In genomic region chrX:153922932-153923857, GRCh38 we compare ENCODE assay signal across 8 cellular contexts. TPM values are rescaled to one million over a fixed set of nuclear protein-coding genes. Genes with fewer than 3 reads are reported as not detected.
DNase-seq lines count a peak whose midpoint lies in the region; ATAC-seq, FAIRE-seq and TF ChIP-seq lines count a peak whose summit lies in the region.

No MANE protein-coding gene starts in this region.

- CTCF ChIA-PET in H1 (lab: Charles Lee; ENCODE audit: partially characterized antibody): interaction anchor here (0.8 to 19.6 kb wide), 17 partner anchors 9 to 486 kb away, joined by 3 to 272 read pairs (median 4); partner anchors contain the start of genes DNASE1L1 and RENBP

- H4K20me1 ChIP-seq in H1 (replicated peaks in 1 of 2; ENCODE audit: control insufficient read depth in 1 of 2, insufficient read depth in 2 of 2, low read length in 2 of 2) (peaks cover 0 to 2% of the 10 kb centered on the region in 2 experiments), neural progenitor cell (ENCODE audit: low read depth) (no peaks in the 10 kb centered on the region)

- intact Hi-C loops in lower leg skin (cut with DNase I; ENCODE audit: low total_unique reads): no loop called here

- H3K36me3 ChIP-seq in RWPE2 (ENCODE audit: low read depth) (no peaks in the 10 kb centered on the region), H1 (ENCODE audit: control insufficient read depth in 2 of 4, insufficient read depth in 4 of 4, low read length in 3 of 4) (0 out of 8 replicates have a peak, but pooled peaks cover 0 to 2% (median 0%) of the 10 kb centered on the region in 4 experiments), neural progenitor cell (no peaks in the 10 kb centered on the region)

- H3K9ac ChIP-seq in H1 (replicated peaks in 1 of 4; ENCODE audit: extremely low read depth in 1 of 4, low read depth in 3 of 4, low read length in 3 of 4) (no peak overlapping the region), neural progenitor cell (no peak overlapping the region)

- H3K4me1 ChIP-seq in RWPE2 (ENCODE audit: insufficient read depth, poor library complexity, severe bottlenecking): peaks cover under 1% of the 10 kb centered on the region
- peaks cover 3 to 16% (median 12%) of the 10 kb centered on the region in 4 experiments for H3K4me1 ChIP-seq in H1 (replicated peaks in 1 of 4; ENCODE audit: control insufficient read depth in 3 of 4, insufficient read depth in 4 of 4, low read length in 3 of 4)
- H3K4me1 ChIP-seq in neural progenitor cell: peaks cover 8% of the 10 kb centered on the region

- H3K36me3 Mint-ChIP-seq in neural progenitor cell: no peaks in the 10 kb centered on the region

- no peak overlapping the region for H2BK5ac ChIP-seq in H1 (ENCODE audit: low read depth, low read length)

- H3K4me1 Mint-ChIP-seq in neural progenitor cell: peaks cover 20% of the 10 kb centered on the region

- no peak overlapping the region for H2AFZ ChIP-seq in H1 (ENCODE audit: low read length)
- no peak overlapping the region for H2AFZ ChIP-seq in neural progenitor cell (replicated peaks)

- H3K4me3 Mint-ChIP-seq in neural progenitor cell: peak overlapping the region; percentile 9

- no peak for TF ChIP-seq EP300 in H1 (IDR thresholded peaks at IDR 0.05; ENCODE audit: borderline replicate concordance in 1 of 2, low read depth in 2 of 2, low read length in 2 of 2)

- TF ChIP-seq CTCF in GM13976 (IDR thresholded peaks at IDR 0.05; ENCODE audit: borderline replicate concordance, control extremely low read depth, extremely low read depth, insufficient read depth, missing control alignments) (peak; percentile 18), RWPE2 (IDR thresholded peaks at IDR 0.05; ENCODE audit: poor library complexity, severe bottlenecking) (peak; percentile 44), H1 (IDR thresholded peaks at IDR 0.05; ENCODE audit: control extremely low read depth in 1 of 3, insufficient read depth in 1 of 3, low read depth in 1 of 3, low read length in 3 of 3) (peak in 2 of 3 experiments; percentile 21 to 22; a peak in 2 of 4 replicates), neural progenitor cell (IDR thresholded peaks at IDR 0.05) (peak; percentile 38), lower leg skin (IDR thresholded peaks at IDR 0.05) (no peak)

- no peak overlapping the region for H2BK20ac ChIP-seq in H1 (ENCODE audit: low read length)

- DNase-seq in AG08396 (ENCODE audit: low spot score) (peak; percentile 72), GM13976 (ENCODE audit: low spot score) (no peak), RWPE2 (ENCODE audit: low spot score) (no peak), H1 (ENCODE audit: low read depth in 1 of 2, low spot score in 2 of 2) (no peak), neural progenitor cell (ENCODE audit: low spot score) (peak; percentile 41), NCI-H1436 treated with DMSO at 0.1 percent for 48 hours (lab: John Stamatoyannopoulos, UW) (no peak), lower leg skin (ENCODE audit: low spot score in 2 of 2) (no peak)

- H3K27me3 ChIP-seq in RWPE2 (ENCODE audit: insufficient read depth, poor library complexity, severe bottlenecking): no peaks in the 10 kb centered on the region
- H3K27me3 ChIP-seq in H1 (replicated peaks in 1 of 4; ENCODE audit: control insufficient read depth in 3 of 4, extremely low read depth in 1 of 4, insufficient read depth in 3 of 4, low read length in 3 of 4): no peaks in the 10 kb centered on the region
- peaks cover 10% of the 10 kb centered on the region for H3K27me3 ChIP-seq in neural progenitor cell

- no peak overlapping the region for H3K4ac ChIP-seq in H1 (replicated peaks; ENCODE audit: insufficient read length, low read depth, low read length)

- H3K9me3 ChIP-seq in RWPE2 (ENCODE audit: severe bottlenecking): no peaks in the 10 kb centered on the region
- no peaks in the 10 kb centered on the region for H3K9me3 ChIP-seq in H1 (ENCODE audit: insufficient read depth in 2 of 2, low read depth in 1 of 2, low read length in 1 of 2)
- no peaks in the 10 kb centered on the region for H3K9me3 ChIP-seq in neural progenitor cell (ENCODE audit: low read depth)

- peaks cover 6% of the 10 kb centered on the region for H3K27me3 Mint-ChIP-seq in neural progenitor cell (ENCODE audit: insufficient read depth, low read depth)

- peaks cover 20% of the 10 kb centered on the region for H3K9me3 Mint-ChIP-seq in neural progenitor cell

- POLR2A ChIA-PET in H1 (lab: Charles Lee; ENCODE audit: partially characterized antibody): interaction anchor here (0.8 to 14.9 kb wide), 10 partner anchors 11 to 48 kb away, joined by 3 to 231 read pairs (median 4); partner anchors contain the start of genes AVPR2, HCFC1, NAA10 and RENBP

- H3K23ac ChIP-seq in H1 (ENCODE audit: insufficient read length): no peak overlapping the region

- no peak overlapping the region for H2AK5ac ChIP-seq in H1 (ENCODE audit: low read depth, low read length)

- peak in 1 of 2 experiments; percentile 23; a peak in 1 of 4 replicates for TF ChIP-seq RAD21 in H1 (IDR thresholded peaks at IDR 0.05 in 1 of 2, conservative IDR thresholded peaks at IDR 0.05 in 1 of 2; ENCODE audit: low read depth in 2 of 2, low read length in 2 of 2)

- TF ChIP-seq POLR2A in H1 (IDR thresholded peaks at IDR 0.05; ENCODE audit: control extremely low read depth in 1 of 2, low read depth in 2 of 2, low read length in 2 of 2) (no peak), lower leg skin (IDR thresholded peaks at IDR 0.05) (no peak)

- H3K56ac ChIP-seq in H1 (replicated peaks; ENCODE audit: insufficient read length, low read depth, low read length): no peak overlapping the region

- H4K91ac ChIP-seq in H1 (replicated peaks; ENCODE audit: insufficient read length, low read length): no peak overlapping the region

- H3K27ac ChIP-seq in RWPE2 (ENCODE audit: poor library complexity, severe bottlenecking) (no peak overlapping the region), H1 (ENCODE audit: low read depth, low read length) (no peak overlapping the region), neural progenitor cell (no peak overlapping the region)

- H3K79me1 ChIP-seq in H1 (ENCODE audit: low read depth, low read length): no peaks in the 10 kb centered on the region; the same call in 1 of the 2 replicates

- ATAC-seq in RWPE2 (ENCODE audit: low read depth): peak; percentile 36; the same call in 1 of the 3 replicates
- no peak for ATAC-seq in HG03097 (IDR thresholded peaks at IDR 0.05; ENCODE audit: low FRiP score, unreplicated experiment)

- H3K79me2 ChIP-seq in H1 (ENCODE audit: control insufficient read depth in 1 of 2, insufficient read depth in 2 of 2, low read length in 2 of 2) (peaks cover 0 to 3% of the 10 kb centered on the region in 2 experiments; a peak in 1 of 4 replicates), neural progenitor cell (ENCODE audit: low read depth) (no peaks in the 10 kb centered on the region)

- peaks cover 17% of the 10 kb centered on the region for H3F3A ChIP-seq in neural progenitor cell (ENCODE audit: low read depth)

- H3K18ac ChIP-seq in H1 (ENCODE audit: extremely low read depth, low read length): no peak overlapping the region; the same call in 1 of the 2 replicates

- H3K23me2 ChIP-seq in H1 (ENCODE audit: low read depth, low read length): peaks cover 15% of the 10 kb centered on the region; the same call in 1 of the 2 replicates

- H3K14ac ChIP-seq in H1 (ENCODE audit: insufficient read length): no peak overlapping the region

- no peak overlapping the region for H3K27ac Mint-ChIP-seq in neural progenitor cell

- H3K4me2 ChIP-seq in H1 (ENCODE audit: insufficient read depth in 1 of 2, low read depth in 2 of 2, low read length in 2 of 2) (no peak overlapping the region; a peak in 1 of 4 replicates), neural progenitor cell (no peak overlapping the region)

- in situ Hi-C loops in GM13976 (cut with MboI; ENCODE audit: low sequenced_read_pairs, unreplicated experiment): no loop called here

- no peak overlapping the region for H4K5ac ChIP-seq in H1 (ENCODE audit: insufficient read length, low read depth, low read length)

- H2BK120ac ChIP-seq in H1 (replicated peaks; ENCODE audit: low read depth, low read length): no peak overlapping the region

- FAIRE-seq in H1 (lab: Jason Lieb, UNC): no peak

- 86% methylated on average over 20 of the region's 25 CpGs; no CpG with 5 or more reads in 1 of the 2 experiments for whole genome bisulfite sequencing in H1 (ENCODE audit: extremely low coverage in 1 of 2, insufficient coverage in 1 of 2, insufficient read length in 1 of 2, insufficient replicate concordance in 2 of 2, low coverage in 1 of 2, low lambda C conversion rate in 2 of 2, missing lambda C conversion rate in 1 of 2), 2 experiments
- 54 to 64% methylated on average over 20 to 25 of the region's 25 CpGs for WGBS in lower leg skin, 2 donors

- no peak overlapping the region for H2BK15ac ChIP-seq in H1 (ENCODE audit: low read length)

- no peak overlapping the region for H3K4me3 ChIP-seq in RWPE2 (ENCODE audit: severe bottlenecking)
- H3K4me3 ChIP-seq in H1 (ENCODE audit: extremely low read depth in 1 of 4, insufficient read depth in 2 of 4, low read depth in 3 of 4, low read length in 4 of 4): no peak overlapping the region
- no peak overlapping the region for H3K4me3 ChIP-seq in neural progenitor cell
- H3K4me3 ChIP-seq in lower leg skin (ENCODE audit: low read depth, poor library complexity, severe bottlenecking): no peak overlapping the region

- no peak overlapping the region; the same call in 1 of the 2 replicates for H4K8ac ChIP-seq in H1 (ENCODE audit: extremely low read depth, insufficient read depth, low read length)

- no peak overlapping the region for H2BK12ac ChIP-seq in H1 (ENCODE audit: low read depth, low read length)

RNA-seq across cellular contexts. Expression of gene ARHGAP4, which starts 2.9 kb away (rescaled TPM):
- 25.9 and 26.0 TPM in 2 replicates for total RNA-seq in H1 (2021; fragmentation: NEBNext Ultra II Directional; extraction: Animal tissue kit (Norgen Biotek cat#: 25700))
- 23.9 and 42.4 TPM in 2 replicates for polyA plus RNA-seq in H1 (2011; rRNA removed)
- polyA plus RNA-seq in H1 (2011; cell fraction: cytosol; rRNA removed): 27.6 TPM
- polyA plus RNA-seq in H1 (2011; cell fraction: nucleus; rRNA removed): 149 TPM
- polyA plus RNA-seq in H1 (2012, experiment 1 of 2): 10.6 to 29.1 TPM (median 24.4 TPM) in 4 replicates
- 21.7 TPM for polyA plus RNA-seq in H1 (2012, experiment 2 of 2)
- 27.8 TPM for polyA plus RNA-seq in H1 (2013, experiment 1 of 2)
- polyA plus RNA-seq in H1 (2013, experiment 2 of 2): 26.3 TPM
- polyA minus RNA-seq in H1 (2011; rRNA and poly(A)+ RNA removed): 9.9 and 11.1 TPM in 2 replicates
- 32.3 TPM for polyA minus RNA-seq in H1 (2011; cell fraction: cytosol; rRNA and poly(A)+ RNA removed)
- 31.3 TPM for polyA minus RNA-seq in H1 (2011; cell fraction: nucleus; rRNA and poly(A)+ RNA removed)
- total RNA-seq in neural progenitor cell (ENCODE audit: low replicate concordance) (5.1 and 17.9 TPM in 2 replicates), lower leg skin (10 to 100 TPM in 2 of 4 donors, 1 to 10 TPM in 2; 2.7 to 14.8 (median 10.5) TPM)

RNA-seq across cellular contexts. Expression of gene NAA10, which starts 11.6 kb away (rescaled TPM):
- total RNA-seq in H1 (2021; fragmentation: NEBNext Ultra II Directional; extraction: Animal tissue kit (Norgen Biotek cat#: 25700)): 98.1 and 98.8 TPM in 2 replicates
- 80.4 and 119 TPM in 2 replicates for polyA plus RNA-seq in H1 (2011; rRNA removed)
- 119 TPM for polyA plus RNA-seq in H1 (2011; cell fraction: cytosol; rRNA removed)
- 118 TPM for polyA plus RNA-seq in H1 (2011; cell fraction: nucleus; rRNA removed)
- 97.2 to 140 TPM (median 123 TPM) in 4 replicates for polyA plus RNA-seq in H1 (2012, experiment 1 of 2)
- polyA plus RNA-seq in H1 (2012, experiment 2 of 2): 131 TPM
- polyA plus RNA-seq in H1 (2013, experiment 1 of 2): 119 TPM
- polyA plus RNA-seq in H1 (2013, experiment 2 of 2): 110 TPM
- polyA minus RNA-seq in H1 (2011; rRNA and poly(A)+ RNA removed): 52.7 and 54.6 TPM in 2 replicates
- 42.9 TPM for polyA minus RNA-seq in H1 (2011; cell fraction: cytosol; rRNA and poly(A)+ RNA removed)
- 50.2 TPM for polyA minus RNA-seq in H1 (2011; cell fraction: nucleus; rRNA and poly(A)+ RNA removed)
- total RNA-seq in neural progenitor cell (ENCODE audit: low replicate concordance): 55.5 and 113 TPM in 2 replicates
- 10 to 100 TPM; 32.6 to 70.9 (median 51.1) TPM for total RNA-seq in lower leg skin

RNA-seq across cellular contexts. Expression of gene AVPR2, which starts 18.7 kb away (rescaled TPM):
- total RNA-seq in H1 (2021; fragmentation: NEBNext Ultra II Directional; extraction: Animal tissue kit (Norgen Biotek cat#: 25700)): not detected in 2 replicates
- 0.08 and 0.09 TPM in 2 replicates for polyA plus RNA-seq in H1 (2011; rRNA removed)
- polyA plus RNA-seq in H1 (2011; cell fraction: cytosol; rRNA removed): 0.06 TPM
- polyA plus RNA-seq in H1 (2011; cell fraction: nucleus; rRNA removed): 0.14 TPM
- polyA plus RNA-seq in H1 (2012, experiment 1 of 2): 0.25 to 0.54 TPM (median 0.35 TPM) in 3 of 4 replicates, not detected in the other
- 0.14 TPM for polyA plus RNA-seq in H1 (2012, experiment 2 of 2)
- 0.10 TPM for polyA plus RNA-seq in H1 (2013, experiment 1 of 2)
- 0.13 TPM for polyA plus RNA-seq in H1 (2013, experiment 2 of 2)
- 0.15 TPM in 1 of 2 replicates, not detected in the other for polyA minus RNA-seq in H1 (2011; rRNA and poly(A)+ RNA removed)
- polyA minus RNA-seq in H1 (2011; cell fraction: cytosol; rRNA and poly(A)+ RNA removed): not detected
- polyA minus RNA-seq in H1 (2011; cell fraction: nucleus; rRNA and poly(A)+ RNA removed): not detected
- total RNA-seq in neural progenitor cell (ENCODE audit: low replicate concordance) (not detected in 2 replicates), lower leg skin (1 to 10 TPM in 2 of 4 donors, under 1 TPM in 2; 0.53 to 2.6 (median 0.98) TPM)

RNA-seq across cellular contexts. Expression of gene RENBP, which starts 21.2 kb away (rescaled TPM):
- total RNA-seq in H1 (2021; fragmentation: NEBNext Ultra II Directional; extraction: Animal tissue kit (Norgen Biotek cat#: 25700)): 11.9 and 12.4 TPM in 2 replicates
- 21.8 and 26.5 TPM in 2 replicates for polyA plus RNA-seq in H1 (2011; rRNA removed)
- polyA plus RNA-seq in H1 (2011; cell fraction: cytosol; rRNA removed): 27.0 TPM
- polyA plus RNA-seq in H1 (2011; cell fraction: nucleus; rRNA removed): 34.6 TPM
- 10.0 to 21.2 TPM (median 17.8 TPM) in 4 replicates for polyA plus RNA-seq in H1 (2012, experiment 1 of 2)
- polyA plus RNA-seq in H1 (2012, experiment 2 of 2): 7.8 TPM
- polyA plus RNA-seq in H1 (2013, experiment 1 of 2): 6.4 TPM
- 4.9 TPM for polyA plus RNA-seq in H1 (2013, experiment 2 of 2)
- 5.5 and 9.2 TPM in 2 replicates for polyA minus RNA-seq in H1 (2011; rRNA and poly(A)+ RNA removed)
- 4.0 TPM for polyA minus RNA-seq in H1 (2011; cell fraction: cytosol; rRNA and poly(A)+ RNA removed)
- 6.6 TPM for polyA minus RNA-seq in H1 (2011; cell fraction: nucleus; rRNA and poly(A)+ RNA removed)
- 5.4 and 9.3 TPM in 2 replicates for total RNA-seq in neural progenitor cell (ENCODE audit: low replicate concordance)
- 10 to 100 TPM in 1 of 4 donors, 1 to 10 TPM in 2, under 1 TPM in 1; 0.76 to 11.8 (median 4.2) TPM for total RNA-seq in lower leg skin

RNA-seq across cellular contexts. Expression of gene L1CAM, which starts 37.2 kb away (rescaled TPM):
- 38.7 and 43.0 TPM in 2 replicates for total RNA-seq in H1 (2021; fragmentation: NEBNext Ultra II Directional; extraction: Animal tissue kit (Norgen Biotek cat#: 25700))
- polyA plus RNA-seq in H1 (2011; rRNA removed): 11.0 and 16.4 TPM in 2 replicates
- 9.1 TPM for polyA plus RNA-seq in H1 (2011; cell fraction: cytosol; rRNA removed)
- 32.6 TPM for polyA plus RNA-seq in H1 (2011; cell fraction: nucleus; rRNA removed)
- 22.4 to 29.0 TPM (median 26.2 TPM) in 4 replicates for polyA plus RNA-seq in H1 (2012, experiment 1 of 2)
- 15.9 TPM for polyA plus RNA-seq in H1 (2012, experiment 2 of 2)
- polyA plus RNA-seq in H1 (2013, experiment 1 of 2): 54.0 TPM
- polyA plus RNA-seq in H1 (2013, experiment 2 of 2): 46.2 TPM
- polyA minus RNA-seq in H1 (2011; rRNA and poly(A)+ RNA removed): 13.0 and 18.6 TPM in 2 replicates
- 21.0 TPM for polyA minus RNA-seq in H1 (2011; cell fraction: cytosol; rRNA and poly(A)+ RNA removed)
- 12.7 TPM for polyA minus RNA-seq in H1 (2011; cell fraction: nucleus; rRNA and poly(A)+ RNA removed)
- total RNA-seq in neural progenitor cell (ENCODE audit: low replicate concordance) (0.49 and 1.7 TPM in 2 replicates), lower leg skin (10 to 100 TPM in 2 of 4 donors, 1 to 10 TPM in 2; 3.0 to 12.9 (median 8.4) TPM)

Comparison
In these comparisons a context has a peak if more than half of its experiments do, and no peak if none do; other contexts are left out.
1. DNase-seq: peak in AG08396 (single experiment) and neural progenitor cell (single experiment); none in GM13976 (single experiment), RWPE2 (single experiment), H1 (0 of 2), NCI-H1436 treated with DMSO at 0.1 percent for 48 hours (single experiment) and lower leg skin (0 of 2).
2. CTCF ChIP-seq: peak in GM13976 (single experiment), RWPE2 (single experiment), H1 (2 of 3) and neural progenitor cell (single experiment); none in lower leg skin (0 of 3).